6 cellular contexts compared by ENCODE assay signal in the genomic region with DNA sequence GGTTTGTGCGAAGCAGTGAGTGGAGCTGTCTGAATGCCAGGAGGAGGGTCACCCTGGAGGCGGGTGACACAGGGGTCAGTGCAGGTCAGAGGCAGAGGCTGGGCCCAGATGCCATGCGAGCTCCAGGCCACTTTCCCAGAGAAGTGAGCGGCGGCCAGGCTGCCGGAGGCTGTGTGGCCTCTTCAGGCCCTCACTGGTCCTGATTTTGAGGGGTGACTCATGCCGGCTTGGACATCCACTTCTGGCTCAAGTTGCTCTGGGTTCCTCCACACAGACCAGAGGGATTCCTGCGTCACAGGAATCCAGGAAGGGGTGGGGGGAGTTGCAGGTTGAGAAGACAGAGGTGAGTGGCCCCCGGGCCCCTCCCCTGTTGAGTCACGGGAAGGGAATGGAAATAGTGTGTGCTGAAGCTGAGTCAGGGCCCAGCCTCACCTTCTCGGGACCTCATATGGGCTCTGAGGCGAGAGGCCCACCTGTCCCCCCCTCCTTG. TPM values are rescaled to one million over a fixed set of nuclear protein-coding genes. Genes with fewer than 3 reads are reported as not detected.
"Had no signal": no experiment of that assay in that cellular context is flagged by ENCODE, and none has a peak within 500 bp of the region (broad histone marks: within the 10 kb centered on the region; RNA-seq: fewer than 3 reads in every experiment).

No MANE protein-coding gene starts in this region.

RNA-seq across cellular contexts. Expression of a gene that starts 38.7 kb away (rescaled TPM):
- total RNA-seq: activated CD4-positive, alpha-beta memory T cell treated with anti-CD3 and anti-CD28 coated beads for 36 hours; activated naive CD8-positive, alpha-beta T cell treated with anti-CD3 and anti-CD28 coated beads, Interleukin-2, amount 10 ng/mL, durations not matched to agents 7 days and 5 days; progenitor cell of endocrine pancreas; SJSA1; temporal lobe; uterus had no signal
